ENCODE assay signal across 1 cellular context in genomic region chr22:40499187-40499753, GRCh38.
A peak's percentile ranks its signal among the peaks of the same experiment; 100 is the strongest.
TF ChIP-seq lines count a peak whose summit lies in the region.

No MANE protein-coding gene starts in this region.

TF ChIP-seq in HEK293, 187 proteins besides CTCF, POLR2A, EP300 and RAD21 (continued from another document):
- TF ChIP-seq ZBTB49 (tag by site-specific recombination; IDR thresholded peaks at IDR 0.05; ENCODE audit: low read depth) (no peak), YY1 (tag by site-specific recombination; IDR thresholded peaks at IDR 0.05) (no peak), ZNF629 (tag by site-specific recombination; IDR thresholded peaks at IDR 0.05) (peak; percentile 22), ZNF214 (tag by site-specific recombination; IDR thresholded peaks at IDR 0.05; ENCODE audit: borderline replicate concordance) (no peak)
